Comparison of ENCODE assay signal across 1 cellular context in the genomic region with DNA sequence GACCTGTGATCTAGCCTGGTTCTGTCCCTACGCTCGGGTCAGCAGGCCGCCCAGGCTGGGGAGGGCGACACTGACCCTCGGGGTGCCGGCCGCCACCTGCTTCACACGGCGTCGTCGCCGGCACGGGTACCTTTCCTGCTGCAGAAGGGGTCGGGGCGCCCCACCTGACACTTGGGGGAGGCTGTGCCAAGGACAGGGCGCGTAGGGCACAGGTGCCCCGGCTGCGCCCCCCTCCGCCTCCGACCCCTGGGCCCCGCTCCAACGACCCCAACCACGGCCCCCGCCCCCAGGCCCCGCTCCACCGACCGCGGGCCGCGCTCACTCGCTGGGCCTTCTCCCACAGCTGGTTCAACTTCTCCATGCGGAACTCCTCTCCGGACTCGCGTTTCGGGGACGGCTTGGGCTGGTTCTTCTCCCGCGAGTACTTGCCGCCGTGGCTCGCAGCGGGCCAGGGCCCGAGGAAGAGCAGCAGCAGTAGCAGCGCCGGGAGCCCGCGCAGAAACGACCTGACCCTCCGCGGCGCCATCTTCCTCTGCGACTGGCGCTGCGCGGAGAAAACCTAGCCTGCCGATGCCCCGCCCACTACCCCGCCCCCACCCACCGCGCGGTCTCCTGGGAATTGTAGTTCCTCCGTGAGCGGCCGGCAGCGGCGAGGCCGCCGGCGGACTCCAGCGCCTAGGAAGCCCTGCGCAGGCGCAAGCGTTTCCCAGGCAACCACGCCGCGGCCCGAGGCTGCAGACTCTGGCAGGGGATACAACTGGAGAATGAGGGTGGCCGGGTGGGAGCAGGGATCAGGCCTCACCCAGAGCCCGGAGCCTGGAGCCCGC.
TF ChIP-seq lines count a peak whose summit lies in the region.

A gene with protein sequence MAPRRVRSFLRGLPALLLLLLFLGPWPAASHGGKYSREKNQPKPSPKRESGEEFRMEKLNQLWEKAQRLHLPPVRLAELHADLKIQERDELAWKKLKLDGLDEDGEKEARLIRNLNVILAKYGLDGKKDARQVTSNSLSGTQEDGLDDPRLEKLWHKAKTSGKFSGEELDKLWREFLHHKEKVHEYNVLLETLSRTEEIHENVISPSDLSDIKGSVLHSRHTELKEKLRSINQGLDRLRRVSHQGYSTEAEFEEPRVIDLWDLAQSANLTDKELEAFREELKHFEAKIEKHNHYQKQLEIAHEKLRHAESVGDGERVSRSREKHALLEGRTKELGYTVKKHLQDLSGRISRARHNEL (minus strand): TSS at position 536 of the 827 bp plus-strand sequence. CDS start 10 bp downstream, at position 526.

TF ChIP-seq in K562, 482 proteins besides CTCF, POLR2A, EP300 and RAD21 (continued from another document and continues in another):
- TF ChIP-seq, protein P1, sequence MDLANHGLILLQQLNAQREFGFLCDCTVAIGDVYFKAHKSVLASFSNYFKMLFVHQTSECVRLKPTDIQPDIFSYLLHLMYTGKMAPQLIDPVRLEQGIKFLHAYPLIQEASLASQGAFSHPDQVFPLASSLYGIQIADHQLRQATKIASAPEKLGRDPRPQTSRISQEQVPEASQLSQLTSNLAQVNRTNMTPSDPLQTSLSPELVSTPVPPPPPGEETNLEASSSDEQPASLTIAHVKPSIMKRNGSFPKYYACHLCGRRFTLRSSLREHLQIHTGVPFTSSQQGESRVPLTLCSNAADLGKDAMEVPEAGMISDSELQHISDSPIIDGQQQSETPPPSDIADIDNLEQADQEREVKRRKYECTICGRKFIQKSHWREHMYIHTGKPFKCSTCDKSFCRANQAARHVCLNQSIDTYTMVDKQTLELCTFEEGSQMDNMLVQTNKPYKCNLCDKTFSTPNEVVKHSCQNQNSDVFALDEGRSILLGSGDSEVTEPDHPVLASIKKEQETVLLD (IDR thresholded peaks at IDR 0.05) = peak; percentile 87
- no peak for TF ChIP-seq HNRNPL (IDR thresholded peaks at IDR 0.05; ENCODE audit: low read depth, low read length)
- TF ChIP-seq GTF2E2 (tag; IDR thresholded peaks at IDR 0.05) = 0 out of 2 replicates have a peak, but pooled peaks have one; percentile 51
- TF ChIP-seq POLR2G (IDR thresholded peaks at IDR 0.05; ENCODE audit: low read depth, low read length) = peak; percentile 98
- TF ChIP-seq MBD2 (IDR thresholded peaks at IDR 0.05; ENCODE audit: borderline replicate concordance, low read depth) = peak; percentile 73
- TF ChIP-seq, protein P2, sequence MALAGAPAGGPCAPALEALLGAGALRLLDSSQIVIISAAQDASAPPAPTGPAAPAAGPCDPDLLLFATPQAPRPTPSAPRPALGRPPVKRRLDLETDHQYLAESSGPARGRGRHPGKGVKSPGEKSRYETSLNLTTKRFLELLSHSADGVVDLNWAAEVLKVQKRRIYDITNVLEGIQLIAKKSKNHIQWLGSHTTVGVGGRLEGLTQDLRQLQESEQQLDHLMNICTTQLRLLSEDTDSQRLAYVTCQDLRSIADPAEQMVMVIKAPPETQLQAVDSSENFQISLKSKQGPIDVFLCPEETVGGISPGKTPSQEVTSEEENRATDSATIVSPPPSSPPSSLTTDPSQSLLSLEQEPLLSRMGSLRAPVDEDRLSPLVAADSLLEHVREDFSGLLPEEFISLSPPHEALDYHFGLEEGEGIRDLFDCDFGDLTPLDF (CRISPR knock-in tag; IDR thresholded peaks at IDR 0.05) = 0 out of 2 replicates have a peak, but pooled peaks have one; percentile 18
- TF ChIP-seq, protein P3, sequence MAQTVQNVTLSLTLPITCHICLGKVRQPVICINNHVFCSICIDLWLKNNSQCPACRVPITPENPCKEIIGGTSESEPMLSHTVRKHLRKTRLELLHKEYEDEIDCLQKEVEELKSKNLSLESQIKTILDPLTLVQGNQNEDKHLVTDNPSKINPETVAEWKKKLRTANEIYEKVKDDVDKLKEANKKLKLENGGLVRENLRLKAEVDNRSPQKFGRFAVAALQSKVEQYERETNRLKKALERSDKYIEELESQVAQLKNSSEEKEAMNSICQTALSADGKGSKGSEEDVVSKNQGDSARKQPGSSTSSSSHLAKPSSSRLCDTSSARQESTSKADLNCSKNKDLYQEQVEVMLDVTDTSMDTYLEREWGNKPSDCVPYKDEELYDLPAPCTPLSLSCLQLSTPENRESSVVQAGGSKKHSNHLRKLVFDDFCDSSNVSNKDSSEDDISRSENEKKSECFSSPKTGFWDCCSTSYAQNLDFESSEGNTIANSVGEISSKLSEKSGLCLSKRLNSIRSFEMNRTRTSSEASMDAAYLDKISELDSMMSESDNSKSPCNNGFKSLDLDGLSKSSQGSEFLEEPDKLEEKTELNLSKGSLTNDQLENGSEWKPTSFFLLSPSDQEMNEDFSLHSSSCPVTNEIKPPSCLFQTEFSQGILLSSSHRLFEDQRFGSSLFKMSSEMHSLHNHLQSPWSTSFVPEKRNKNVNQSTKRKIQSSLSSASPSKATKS (CRISPR knock-in tag; IDR thresholded peaks at IDR 0.05) = no peak
- TF ChIP-seq, protein P4, sequence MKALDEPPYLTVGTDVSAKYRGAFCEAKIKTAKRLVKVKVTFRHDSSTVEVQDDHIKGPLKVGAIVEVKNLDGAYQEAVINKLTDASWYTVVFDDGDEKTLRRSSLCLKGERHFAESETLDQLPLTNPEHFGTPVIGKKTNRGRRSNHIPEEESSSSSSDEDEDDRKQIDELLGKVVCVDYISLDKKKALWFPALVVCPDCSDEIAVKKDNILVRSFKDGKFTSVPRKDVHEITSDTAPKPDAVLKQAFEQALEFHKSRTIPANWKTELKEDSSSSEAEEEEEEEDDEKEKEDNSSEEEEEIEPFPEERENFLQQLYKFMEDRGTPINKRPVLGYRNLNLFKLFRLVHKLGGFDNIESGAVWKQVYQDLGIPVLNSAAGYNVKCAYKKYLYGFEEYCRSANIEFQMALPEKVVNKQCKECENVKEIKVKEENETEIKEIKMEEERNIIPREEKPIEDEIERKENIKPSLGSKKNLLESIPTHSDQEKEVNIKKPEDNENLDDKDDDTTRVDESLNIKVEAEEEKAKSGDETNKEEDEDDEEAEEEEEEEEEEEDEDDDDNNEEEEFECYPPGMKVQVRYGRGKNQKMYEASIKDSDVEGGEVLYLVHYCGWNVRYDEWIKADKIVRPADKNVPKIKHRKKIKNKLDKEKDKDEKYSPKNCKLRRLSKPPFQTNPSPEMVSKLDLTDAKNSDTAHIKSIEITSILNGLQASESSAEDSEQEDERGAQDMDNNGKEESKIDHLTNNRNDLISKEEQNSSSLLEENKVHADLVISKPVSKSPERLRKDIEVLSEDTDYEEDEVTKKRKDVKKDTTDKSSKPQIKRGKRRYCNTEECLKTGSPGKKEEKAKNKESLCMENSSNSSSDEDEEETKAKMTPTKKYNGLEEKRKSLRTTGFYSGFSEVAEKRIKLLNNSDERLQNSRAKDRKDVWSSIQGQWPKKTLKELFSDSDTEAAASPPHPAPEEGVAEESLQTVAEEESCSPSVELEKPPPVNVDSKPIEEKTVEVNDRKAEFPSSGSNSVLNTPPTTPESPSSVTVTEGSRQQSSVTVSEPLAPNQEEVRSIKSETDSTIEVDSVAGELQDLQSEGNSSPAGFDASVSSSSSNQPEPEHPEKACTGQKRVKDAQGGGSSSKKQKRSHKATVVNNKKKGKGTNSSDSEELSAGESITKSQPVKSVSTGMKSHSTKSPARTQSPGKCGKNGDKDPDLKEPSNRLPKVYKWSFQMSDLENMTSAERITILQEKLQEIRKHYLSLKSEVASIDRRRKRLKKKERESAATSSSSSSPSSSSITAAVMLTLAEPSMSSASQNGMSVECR (CRISPR knock-in tag; IDR thresholded peaks at IDR 0.05) = peak; percentile 56; the same call in 1 of the 2 replicates
- TF ChIP-seq HCFC1 (IDR thresholded peaks at IDR 0.05; ENCODE audit: low read depth, low read length) = peak; percentile 88
- peak; percentile 44 for TF ChIP-seq CHD1 (IDR thresholded peaks at IDR 0.05; ENCODE audit: low read length)
- TF ChIP-seq MEIS2 (IDR thresholded peaks at IDR 0.05; ENCODE audit: partially characterized antibody) = peak; percentile 74
- TF ChIP-seq, protein P5, sequence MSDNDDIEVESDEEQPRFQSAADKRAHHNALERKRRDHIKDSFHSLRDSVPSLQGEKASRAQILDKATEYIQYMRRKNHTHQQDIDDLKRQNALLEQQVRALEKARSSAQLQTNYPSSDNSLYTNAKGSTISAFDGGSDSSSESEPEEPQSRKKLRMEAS (CRISPR knock-in tag; IDR thresholded peaks at IDR 0.05) = peak; percentile 56; the same call in 1 of the 2 replicates
- TF ChIP-seq ZSCAN29 (IDR thresholded peaks at IDR 0.05) = no peak
- peak; percentile 90 for TF ChIP-seq PHF8 (IDR thresholded peaks at IDR 0.05; ENCODE audit: borderline replicate concordance, low read length)
- TF ChIP-seq RB1 (IDR thresholded peaks at IDR 0.05; ENCODE audit: low read depth) = peak; percentile 62; the same call in 1 of the 2 replicates
- peak; percentile 93 for TF ChIP-seq TAF1 (IDR thresholded peaks at IDR 0.05; ENCODE audit: control insufficient read depth, extremely low read depth, insufficient read depth, low read length, severe bottlenecking)
- peak; percentile 81 for TF ChIP-seq POLR2H (tag; IDR thresholded peaks at IDR 0.05; ENCODE audit: low read depth)
- TF ChIP-seq PML (IDR thresholded peaks at IDR 0.05; ENCODE audit: low read length) = peak; percentile 41; the same call in 1 of the 2 replicates
- peak; percentile 95 for TF ChIP-seq RFX1 (IDR thresholded peaks at IDR 0.05)
- peak in 1 of 2 experiments; percentile 67; a peak in 1 of 4 replicates for TF ChIP-seq HDAC1 (IDR thresholded peaks at IDR 0.05)
- TF ChIP-seq, protein P6, sequence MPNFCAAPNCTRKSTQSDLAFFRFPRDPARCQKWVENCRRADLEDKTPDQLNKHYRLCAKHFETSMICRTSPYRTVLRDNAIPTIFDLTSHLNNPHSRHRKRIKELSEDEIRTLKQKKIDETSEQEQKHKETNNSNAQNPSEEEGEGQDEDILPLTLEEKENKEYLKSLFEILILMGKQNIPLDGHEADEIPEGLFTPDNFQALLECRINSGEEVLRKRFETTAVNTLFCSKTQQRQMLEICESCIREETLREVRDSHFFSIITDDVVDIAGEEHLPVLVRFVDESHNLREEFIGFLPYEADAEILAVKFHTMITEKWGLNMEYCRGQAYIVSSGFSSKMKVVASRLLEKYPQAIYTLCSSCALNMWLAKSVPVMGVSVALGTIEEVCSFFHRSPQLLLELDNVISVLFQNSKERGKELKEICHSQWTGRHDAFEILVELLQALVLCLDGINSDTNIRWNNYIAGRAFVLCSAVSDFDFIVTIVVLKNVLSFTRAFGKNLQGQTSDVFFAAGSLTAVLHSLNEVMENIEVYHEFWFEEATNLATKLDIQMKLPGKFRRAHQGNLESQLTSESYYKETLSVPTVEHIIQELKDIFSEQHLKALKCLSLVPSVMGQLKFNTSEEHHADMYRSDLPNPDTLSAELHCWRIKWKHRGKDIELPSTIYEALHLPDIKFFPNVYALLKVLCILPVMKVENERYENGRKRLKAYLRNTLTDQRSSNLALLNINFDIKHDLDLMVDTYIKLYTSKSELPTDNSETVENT (CRISPR knock-in tag; IDR thresholded peaks at IDR 0.05) = 0 out of 2 replicates have a peak, but pooled peaks have one; percentile 54
- TF ChIP-seq L3MBTL2 (IDR thresholded peaks at IDR 0.05) = peak; percentile 79
- peak; percentile 18 to 43; a peak in 1 of 4 replicates for TF ChIP-seq MAZ (CRISPR knock-in tag; conservative IDR thresholded peaks at IDR 0.05 in 1 of 2, IDR thresholded peaks at IDR 0.05 in 1 of 2)
- TF ChIP-seq, protein P7, sequence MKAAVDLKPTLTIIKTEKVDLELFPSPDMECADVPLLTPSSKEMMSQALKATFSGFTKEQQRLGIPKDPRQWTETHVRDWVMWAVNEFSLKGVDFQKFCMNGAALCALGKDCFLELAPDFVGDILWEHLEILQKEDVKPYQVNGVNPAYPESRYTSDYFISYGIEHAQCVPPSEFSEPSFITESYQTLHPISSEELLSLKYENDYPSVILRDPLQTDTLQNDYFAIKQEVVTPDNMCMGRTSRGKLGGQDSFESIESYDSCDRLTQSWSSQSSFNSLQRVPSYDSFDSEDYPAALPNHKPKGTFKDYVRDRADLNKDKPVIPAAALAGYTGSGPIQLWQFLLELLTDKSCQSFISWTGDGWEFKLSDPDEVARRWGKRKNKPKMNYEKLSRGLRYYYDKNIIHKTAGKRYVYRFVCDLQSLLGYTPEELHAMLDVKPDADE (conservative IDR thresholded peaks at IDR 0.05; ENCODE audit: control insufficient read depth, low read depth, low read length) = 0 out of 2 replicates have a peak, but pooled peaks have one; percentile 44
- TF ChIP-seq DIDO1 (tag; IDR thresholded peaks at IDR 0.05; ENCODE audit: low read depth) = no peak
- TF ChIP-seq NRF1 (conservative IDR thresholded peaks at IDR 0.05 in 1 of 2, IDR thresholded peaks at IDR 0.05 in 1 of 2) = peak; percentile 95 to 96
- no peak for TF ChIP-seq ZC3H8 (IDR thresholded peaks at IDR 0.05)
- 0 out of 4 replicates have a peak, but pooled peaks of 1 of the 2 experiments have one; percentile 33 for TF ChIP-seq TBL1XR1 (IDR thresholded peaks at IDR 0.05; ENCODE audit: low read length in 2 of 2)
- peak; percentile 86 for TF ChIP-seq KDM2B (CRISPR knock-in tag; IDR thresholded peaks at IDR 0.05)
- TF ChIP-seq, protein P8, sequence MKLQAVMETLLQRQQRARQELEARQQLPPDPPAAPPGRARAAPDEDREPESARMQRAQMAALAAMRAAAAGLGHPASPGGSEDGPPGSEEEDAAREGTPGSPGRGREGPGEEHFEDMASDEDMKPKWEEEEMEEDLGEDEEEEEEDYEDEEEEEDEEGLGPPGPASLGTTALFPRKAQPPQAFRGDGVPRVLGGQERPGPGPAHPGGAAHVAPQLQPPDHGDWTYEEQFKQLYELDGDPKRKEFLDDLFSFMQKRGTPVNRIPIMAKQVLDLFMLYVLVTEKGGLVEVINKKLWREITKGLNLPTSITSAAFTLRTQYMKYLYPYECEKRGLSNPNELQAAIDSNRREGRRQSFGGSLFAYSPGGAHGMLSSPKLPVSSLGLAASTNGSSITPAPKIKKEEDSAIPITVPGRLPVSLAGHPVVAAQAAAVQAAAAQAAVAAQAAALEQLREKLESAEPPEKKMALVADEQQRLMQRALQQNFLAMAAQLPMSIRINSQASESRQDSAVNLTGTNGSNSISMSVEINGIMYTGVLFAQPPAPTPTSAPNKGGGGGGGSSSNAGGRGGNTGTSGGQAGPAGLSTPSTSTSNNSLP (IDR thresholded peaks at IDR 0.05; ENCODE audit: borderline replicate concordance, low read depth, low read length) = no peak
- peak; percentile 50 for TF ChIP-seq CREM (IDR thresholded peaks at IDR 0.05; ENCODE audit: low read depth)
- TF ChIP-seq ETV5 (CRISPR knock-in tag; IDR thresholded peaks at IDR 0.05; ENCODE audit: low read depth) = 0 out of 2 replicates have a peak, but pooled peaks have one; percentile 40
- TF ChIP-seq, protein P9, sequence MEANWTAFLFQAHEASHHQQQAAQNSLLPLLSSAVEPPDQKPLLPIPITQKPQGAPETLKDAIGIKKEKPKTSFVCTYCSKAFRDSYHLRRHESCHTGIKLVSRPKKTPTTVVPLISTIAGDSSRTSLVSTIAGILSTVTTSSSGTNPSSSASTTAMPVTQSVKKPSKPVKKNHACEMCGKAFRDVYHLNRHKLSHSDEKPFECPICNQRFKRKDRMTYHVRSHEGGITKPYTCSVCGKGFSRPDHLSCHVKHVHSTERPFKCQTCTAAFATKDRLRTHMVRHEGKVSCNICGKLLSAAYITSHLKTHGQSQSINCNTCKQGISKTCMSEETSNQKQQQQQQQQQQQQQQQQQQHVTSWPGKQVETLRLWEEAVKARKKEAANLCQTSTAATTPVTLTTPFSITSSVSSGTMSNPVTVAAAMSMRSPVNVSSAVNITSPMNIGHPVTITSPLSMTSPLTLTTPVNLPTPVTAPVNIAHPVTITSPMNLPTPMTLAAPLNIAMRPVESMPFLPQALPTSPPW (CRISPR knock-in tag; IDR thresholded peaks at IDR 0.05) = peak; percentile 59; the same call in 1 of the 2 replicates
